In genomic region chr5:181190711-181191525, GRCh38 we compare ENCODE assay signal across 1 cellular context.
TF ChIP-seq lines count a peak whose summit lies in the region.

No MANE protein-coding gene starts in this region.

TF ChIP-seq in K562, 482 proteins besides CTCF, POLR2A, EP300 and RAD21 (continues in another document):
- TF ChIP-seq SMARCA5 (IDR thresholded peaks at IDR 0.05) (0 out of 2 replicates have a peak, but pooled peaks have one; percentile 8), ADNP (tag; IDR thresholded peaks at IDR 0.05) (no peak), TAF9B (IDR thresholded peaks at IDR 0.05; ENCODE audit: partially characterized antibody) (no peak), SAP30 (IDR thresholded peaks at IDR 0.05; ENCODE audit: borderline replicate concordance, insufficient read depth, low read depth, low read length, poor library complexity, severe bottlenecking) (peak; percentile 58), PHTF2 (CRISPR knock-in tag; IDR thresholded peaks at IDR 0.05) (no peak), ZNF175 (CRISPR knock-in tag; IDR thresholded peaks at IDR 0.05; ENCODE audit: low read depth) (0 out of 2 replicates have a peak, but pooled peaks have one; percentile 59), STAT5A (IDR thresholded peaks at IDR 0.05; ENCODE audit: borderline replicate concordance, low read length) (no peak), ZNF224 (CRISPR knock-in tag; IDR thresholded peaks at IDR 0.05) (no peak), TFE3 (CRISPR knock-in tag; IDR thresholded peaks at IDR 0.05) (no peak), NR2F6 (CRISPR knock-in tag; IDR thresholded peaks at IDR 0.05) (no peak), ZNF407 (IDR thresholded peaks at IDR 0.05; ENCODE audit: low read depth) (no peak), SIN3A (IDR thresholded peaks at IDR 0.05; ENCODE audit: borderline replicate concordance in 2 of 2, control insufficient read depth in 1 of 2, low read depth in 2 of 2, low read length in 2 of 2) (0 out of 4 replicates have a peak, but pooled peaks of 1 of the 2 experiments have one; percentile 47), MEIS2 (IDR thresholded peaks at IDR 0.05; ENCODE audit: partially characterized antibody) (peak; percentile 19), THAP12 (CRISPR knock-in tag; IDR thresholded peaks at IDR 0.05) (no peak), ZEB2 (IDR thresholded peaks at IDR 0.05) (0 out of 2 replicates have a peak, but pooled peaks have one; percentile 10), ZNF134 (CRISPR knock-in tag; conservative IDR thresholded peaks at IDR 0.05) (no peak), MAFG (tag; conservative IDR thresholded peaks at IDR 0.05) (no peak), E2F5 (CRISPR knock-in tag; IDR thresholded peaks at IDR 0.05) (no peak), ZNF75A (CRISPR knock-in tag; IDR thresholded peaks at IDR 0.05) (no peak), FOXA3 (CRISPR knock-in tag; conservative IDR thresholded peaks at IDR 0.05 in 1 of 2, IDR thresholded peaks at IDR 0.05 in 1 of 2) (0 out of 4 replicates have a peak, but pooled peaks of 1 of the 2 experiments have one; percentile 7), HDAC2 (IDR thresholded peaks at IDR 0.05) (peak; percentile 80), TRIM24 (IDR thresholded peaks at IDR 0.05) (no peak), ELF4 (CRISPR knock-in tag; IDR thresholded peaks at IDR 0.05) (no peak), RBM22 (IDR thresholded peaks at IDR 0.05; ENCODE audit: low read depth, low read length, poor library complexity, severe bottlenecking) (no peak), FOXK1 (CRISPR knock-in tag; IDR thresholded peaks at IDR 0.05; ENCODE audit: borderline replicate concordance) (no peak), POLR2B (IDR thresholded peaks at IDR 0.05; ENCODE audit: low read depth, partially characterized antibody) (peak; percentile 66), DPF2 (IDR thresholded peaks at IDR 0.05) (peak; percentile 43; the same call in 1 of the 2 replicates), CC2D1A (IDR thresholded peaks at IDR 0.05) (no peak), SAFB (IDR thresholded peaks at IDR 0.05; ENCODE audit: borderline replicate concordance, low read depth, low read length) (0 out of 2 replicates have a peak, but pooled peaks have one; percentile 25), SRSF3 (IDR thresholded peaks at IDR 0.05; ENCODE audit: insufficient read depth, low read length) (no peak), ZNF280A (IDR thresholded peaks at IDR 0.05; ENCODE audit: low read depth, partially characterized antibody) (no peak), ZFP30 (CRISPR knock-in tag; IDR thresholded peaks at IDR 0.05; ENCODE audit: borderline replicate concordance) (no peak), TCF7L2 (IDR thresholded peaks at IDR 0.05; ENCODE audit: low read depth, low read length) (no peak), PHB (CRISPR knock-in tag; IDR thresholded peaks at IDR 0.05) (no peak), ETS2 (tag; IDR thresholded peaks at IDR 0.05; ENCODE audit: borderline replicate concordance, poor library complexity, severe bottlenecking) (no peak), ID3 (CRISPR knock-in tag; IDR thresholded peaks at IDR 0.05) (no peak), ID3 (tag; IDR thresholded peaks at IDR 0.05) (0 out of 2 replicates have a peak, but pooled peaks have one; percentile 29), KDM4B (IDR thresholded peaks at IDR 0.05; ENCODE audit: borderline replicate concordance in 2 of 2, low read depth in 1 of 2) (peak in 1 of 2 experiments; percentile 35; a peak in 1 of 4 replicates), ZNF121 (CRISPR knock-in tag; conservative IDR thresholded peaks at IDR 0.05) (no peak), ZNF449 (CRISPR knock-in tag; IDR thresholded peaks at IDR 0.05) (no peak), POLR3G (IDR thresholded peaks at IDR 0.05; ENCODE audit: extremely low read depth, insufficient read length, insufficient replicate concordance) (no peak), YY1 (IDR thresholded peaks at IDR 0.05; ENCODE audit: borderline replicate concordance in 1 of 3, control insufficient read depth in 1 of 3, extremely low read depth in 1 of 3, insufficient read depth in 3 of 3, insufficient read length in 1 of 3, insufficient replicate concordance in 2 of 3, low read depth in 1 of 3, low read length in 2 of 3) (peak in 1 of 3 experiments; percentile 36), ZBTB17 (CRISPR knock-in tag; IDR thresholded peaks at IDR 0.05) (no peak), DLX4 (CRISPR knock-in tag; IDR thresholded peaks at IDR 0.05) (no peak), SMC3 (conservative IDR thresholded peaks at IDR 0.05; ENCODE audit: insufficient read depth, low read depth, low read length) (0 out of 2 replicates have a peak, but pooled peaks have one; percentile 2), NR0B1 (IDR thresholded peaks at IDR 0.05; ENCODE audit: partially characterized antibody) (no peak), MAZ (CRISPR knock-in tag; conservative IDR thresholded peaks at IDR 0.05 in 1 of 2, IDR thresholded peaks at IDR 0.05 in 1 of 2) (no peak; a peak in 1 of 4 replicates)
